Comparison of ENCODE assay signal across 1 cellular context in genomic region chr1:3779265-3779911, GRCh38.
A peak's percentile ranks its signal among the peaks of the same experiment; 100 is the strongest.
TF ChIP-seq lines count a peak whose summit lies in the region.

No MANE protein-coding gene starts in this region.

TF ChIP-seq in HepG2, 621 proteins besides CTCF, POLR2A, EP300 and RAD21:
- TF ChIP-seq RBM22 (optimal IDR thresholded peaks at IDR 0.05; ENCODE audit: low read length) = peak; percentile 22
- TF ChIP-seq SSRP1 (CRISPR knock-in tag; IDR thresholded peaks at IDR 0.05) = peak; percentile 40; the same call in 1 of the 2 replicates
- peak; percentile 97 for TF ChIP-seq ZBTB33 (CRISPR knock-in tag; IDR thresholded peaks at IDR 0.05)
- peak; percentile 2 for TF ChIP-seq RBM39 (IDR thresholded peaks at IDR 0.05; ENCODE audit: low read depth, low read length, poor library complexity, severe bottlenecking)
- TF ChIP-seq SAFB2 (CRISPR knock-in tag; IDR thresholded peaks at IDR 0.05; ENCODE audit: borderline replicate concordance, low read depth) = 0 out of 2 replicates have a peak, but pooled peaks have one; percentile 22
- no peak for TF ChIP-seq DNMT3B (CRISPR knock-in tag; conservative IDR thresholded peaks at IDR 0.05)
- TF ChIP-seq REL (CRISPR knock-in tag; conservative IDR thresholded peaks at IDR 0.05) = 0 out of 2 replicates have a peak, but pooled peaks have one; percentile 37
- peak; percentile 18 for TF ChIP-seq XRCC5 (optimal IDR thresholded peaks at IDR 0.05; ENCODE audit: low read length)
- TF ChIP-seq ZBTB38 (CRISPR knock-in tag; IDR thresholded peaks at IDR 0.05) = peak; percentile 82; the same call in 1 of the 2 replicates
- TF ChIP-seq HOXA3 (CRISPR knock-in tag; IDR thresholded peaks at IDR 0.05) = peak; percentile 3; the same call in 1 of the 2 replicates
- TF ChIP-seq ATF4 (CRISPR knock-in tag; IDR thresholded peaks at IDR 0.05) = no peak
- peak; percentile 59 for TF ChIP-seq AGO2 (optimal IDR thresholded peaks at IDR 0.05; ENCODE audit: low read depth, low read length)
- peak; percentile 92 for TF ChIP-seq AGO1 (IDR thresholded peaks at IDR 0.05; ENCODE audit: low read depth, low read length, poor library complexity, severe bottlenecking)
- peak; percentile 62 for TF ChIP-seq SRSF1 (optimal IDR thresholded peaks at IDR 0.05; ENCODE audit: low read depth, low read length)
- 0 out of 2 replicates have a peak, but pooled peaks have one; percentile 16 for TF ChIP-seq ZNF512B (CRISPR knock-in tag; IDR thresholded peaks at IDR 0.05; ENCODE audit: borderline replicate concordance)
- TF ChIP-seq SNAI1 (CRISPR knock-in tag; IDR thresholded peaks at IDR 0.05; ENCODE audit: borderline replicate concordance) = no peak
- 0 out of 2 replicates have a peak, but pooled peaks have one; percentile 46 for TF ChIP-seq CCDC6 (CRISPR knock-in tag; IDR thresholded peaks at IDR 0.05)
- TF ChIP-seq IRF2 (CRISPR knock-in tag; IDR thresholded peaks at IDR 0.05) = no peak
- peak; percentile 62; the same call in 1 of the 2 replicates for TF ChIP-seq POLR2G (IDR thresholded peaks at IDR 0.05; ENCODE audit: low read depth, low read length)
TF ChIP-seq in HepG2: peak in this region for 15.
